8 cellular contexts compared by ENCODE assay signal in genomic region chr1:6245086-6245868, GRCh38. TPM values are rescaled to one million over a fixed set of nuclear protein-coding genes. Genes with fewer than 3 reads are reported as not detected.
DNase-seq lines count a peak whose midpoint lies in the region; ATAC-seq and TF ChIP-seq lines count a peak whose summit lies in the region.

No MANE protein-coding gene starts in this region.

- no peak overlapping the region for H3K27ac ChIP-seq in prostate gland
- H3K27ac ChIP-seq in vagina, result no peak overlapping the region

- H3K4me1 ChIP-seq in prostate gland (replicated peaks) (peaks cover 12% of the 10 kb centered on the region), vagina (peaks cover 37% of the 10 kb centered on the region)

- intact Hi-C loops in Right ventricle myocardium superior (cut with DNase I) (loop anchor here (5.0 kb wide), 1 partner anchor 193 kb away; no protein-coding TSS in a partner anchor), prostate gland (cut with DNase I) (loop anchor here (5.0 kb wide), 1 partner anchor 147 kb away; the partner anchor contains the start of gene ACOT7), vagina (cut with DNase I) (loop anchor here (5.0 to 10.0 kb wide), 3 partner anchors 102 to 190 kb away; no protein-coding TSS in a partner anchor)

- H3K27me3 ChIP-seq in prostate gland (replicated peaks; ENCODE audit: insufficient read depth), result peaks cover 33% of the 10 kb centered on the region
- peaks cover 27% of the 10 kb centered on the region for H3K27me3 ChIP-seq in vagina

- H3K27me3 Mint-ChIP-seq in activated naive CD4-positive, alpha-beta T cell treated with anti-CD3 and anti-CD28 coated beads, Interleukin-2, amount 10 ng/mL, durations not matched to agents 7 days and 5 days, result peaks cover 92% of the 10 kb centered on the region

- H3K9me3 ChIP-seq in prostate gland (no peaks in the 10 kb centered on the region), vagina (no peaks in the 10 kb centered on the region)

- under 1% methylated on average over 79 of the region's 79 CpGs for WGBS in prostate gland

- H3K9me3 Mint-ChIP-seq in activated naive CD4-positive, alpha-beta T cell treated with anti-CD3 and anti-CD28 coated beads, Interleukin-2, amount 10 ng/mL, durations not matched to agents 7 days and 5 days, result no peaks in the 10 kb centered on the region

- DNase-seq in AG10803 (ENCODE audit: low read depth) (peak; percentile 66), Kasumi-1 (lab: John Stamatoyannopoulos, UW) (peak; percentile 76 to 81), SK-N-DZ (ENCODE audit: low spot score) (peak; percentile 49), Right ventricle myocardium superior (peak; percentile 88), prostate gland (ENCODE audit: low spot score) (peak; percentile 64), vagina (ENCODE audit: extremely low spot score in 2 of 2) (no peak)
- peak; percentile 87 for DNase-seq in activated naive CD4-positive, alpha-beta T cell treated with anti-CD3 and anti-CD28 coated beads, Interleukin-2, amount 10 ng/mL, durations not matched to agents 7 days and 5 days

- H3K4me3 Mint-ChIP-seq in activated naive CD4-positive, alpha-beta T cell treated with anti-CD3 and anti-CD28 coated beads, Interleukin-2, amount 10 ng/mL, durations not matched to agents 7 days and 5 days, result no peak overlapping the region

- CTCF ChIA-PET in activated naive CD4-positive, alpha-beta T cell treated with anti-CD3 and anti-CD28 coated beads, Interleukin-2, amount 10 ng/mL, durations not matched to agents 7 days and 5 days (lab: Charles Lee), result interaction anchor here (0.6 to 3.9 kb wide), 14 partner anchors 8 to 735 kb away, joined by 3 to 37 read pairs (median 7); partner anchors contain the start of gene HES2

- ATAC-seq in GM19043 (IDR thresholded peaks at IDR 0.05; ENCODE audit: low read depth, unreplicated experiment) (peak; percentile 49), Right ventricle myocardium superior (ENCODE audit: poor library complexity) (peak; percentile 83)

- TF ChIP-seq POLR2A in prostate gland (IDR thresholded peaks at IDR 0.05) (no peak), vagina (IDR thresholded peaks at IDR 0.05) (no peak)

- H3K4me3 ChIP-seq in AG10803 (ENCODE audit: low read length), result no peak overlapping the region
- H3K4me3 ChIP-seq in prostate gland, result peak overlapping the region in 1 of 2 donors; percentile 8
- H3K4me3 ChIP-seq in vagina, result no peak overlapping the region

- H3K4me1 Mint-ChIP-seq in activated naive CD4-positive, alpha-beta T cell treated with anti-CD3 and anti-CD28 coated beads, Interleukin-2, amount 10 ng/mL, durations not matched to agents 7 days and 5 days, result peaks cover 26% of the 10 kb centered on the region

- no peak overlapping the region for H3K27ac Mint-ChIP-seq in activated naive CD4-positive, alpha-beta T cell treated with anti-CD3 and anti-CD28 coated beads, Interleukin-2, amount 10 ng/mL, durations not matched to agents 7 days and 5 days

- peak; percentile 65 for TF ChIP-seq CTCF in AG10803 (conservative IDR thresholded peaks at IDR 0.05; ENCODE audit: low read length)
- TF ChIP-seq CTCF in prostate gland (IDR thresholded peaks at IDR 0.05), result peak; percentile 53 to 93 (median 82)
- TF ChIP-seq CTCF in vagina (IDR thresholded peaks at IDR 0.05), result peak; percentile 69 to 85 (median 80)

- H3K36me3 Mint-ChIP-seq in activated naive CD4-positive, alpha-beta T cell treated with anti-CD3 and anti-CD28 coated beads, Interleukin-2, amount 10 ng/mL, durations not matched to agents 7 days and 5 days, result no peaks in the 10 kb centered on the region

- H3K36me3 ChIP-seq in prostate gland (no peaks in the 10 kb centered on the region), vagina (no peaks in the 10 kb centered on the region)

RNA-seq across cellular contexts. Expression of gene HES3, which starts 1.3 kb away (rescaled TPM):
- polyA plus RNA-seq in SK-N-DZ (2014; cell fraction: cytosol; rRNA removed), result not detected in 2 replicates
- polyA plus RNA-seq in SK-N-DZ (2014; cell fraction: nucleus; rRNA removed), result 0.30 TPM in 1 of 2 replicates, not detected in the other
- total RNA-seq in Right ventricle myocardium superior (not detected), prostate gland (not detected), vagina (not detected)

RNA-seq across cellular contexts. Expression of gene ICMT, which starts 9.5 kb away (rescaled TPM):
- 56.5 and 61.7 TPM in 2 replicates for polyA plus RNA-seq in SK-N-DZ (2014; cell fraction: cytosol; rRNA removed)
- 21.2 and 21.5 TPM in 2 replicates for polyA plus RNA-seq in SK-N-DZ (2014; cell fraction: nucleus; rRNA removed)
- total RNA-seq in Right ventricle myocardium superior, result 48.8 TPM
- 10 to 100 TPM; 54.2 to 58.3 TPM for total RNA-seq in prostate gland
- total RNA-seq in vagina, result 43.2 TPM

RNA-seq across cellular contexts. Expression of gene GPR153, which starts 15.6 kb away (rescaled TPM):
- 5.6 and 7.6 TPM in 2 replicates for polyA plus RNA-seq in SK-N-DZ (2014; cell fraction: cytosol; rRNA removed)
- 5.1 and 7.4 TPM in 2 replicates for polyA plus RNA-seq in SK-N-DZ (2014; cell fraction: nucleus; rRNA removed)
- total RNA-seq in Right ventricle myocardium superior (12.5 TPM), prostate gland (1 to 10 TPM; 3.2 to 7.6 TPM), vagina (11.5 TPM)

RNA-seq across cellular contexts. Expression of gene RNF207, which starts 39.4 kb away (rescaled TPM):
- 5.9 and 13.4 TPM in 2 replicates for polyA plus RNA-seq in SK-N-DZ (2014; cell fraction: cytosol; rRNA removed)
- polyA plus RNA-seq in SK-N-DZ (2014; cell fraction: nucleus; rRNA removed), result 72.6 and 79.0 TPM in 2 replicates
- 70.1 TPM for total RNA-seq in Right ventricle myocardium superior
- total RNA-seq in prostate gland, result 10 to 100 TPM; 45.7 to 47.4 TPM
- 19.4 TPM for total RNA-seq in vagina

RNA-seq across cellular contexts. Expression of gene RPL22, which starts 45.9 kb away (rescaled TPM):
- polyA plus RNA-seq in SK-N-DZ (2014; cell fraction: cytosol; rRNA removed), result 206 and 224 TPM in 2 replicates
- polyA plus RNA-seq in SK-N-DZ (2014; cell fraction: nucleus; rRNA removed), result 133 and 136 TPM in 2 replicates
- 234 TPM for total RNA-seq in Right ventricle myocardium superior
- total RNA-seq in prostate gland, result 100 to 1,000 TPM; 121 to 213 TPM
- 154 TPM for total RNA-seq in vagina

Comparison
In these comparisons a context has a peak if more than half of its experiments do, and no peak if none do; other contexts are left out.
1. DNase-seq: peak in AG10803 (single experiment), Kasumi-1 (2 of 2), SK-N-DZ (single experiment), activated naive CD4-positive, alpha-beta T cell treated with anti-CD3 and anti-CD28 coated beads, Interleukin-2, amount 10 ng/mL, durations not matched to agents 7 days and 5 days (single experiment), Right ventricle myocardium superior (single experiment) and prostate gland (single experiment); none in vagina (0 of 2).
2. Peak in every context shown above with its lines, with median percentiles within 50 percentile points of each other: CTCF ChIP-seq.